1 cellular context compared by ENCODE assay signal in the genomic region with DNA sequence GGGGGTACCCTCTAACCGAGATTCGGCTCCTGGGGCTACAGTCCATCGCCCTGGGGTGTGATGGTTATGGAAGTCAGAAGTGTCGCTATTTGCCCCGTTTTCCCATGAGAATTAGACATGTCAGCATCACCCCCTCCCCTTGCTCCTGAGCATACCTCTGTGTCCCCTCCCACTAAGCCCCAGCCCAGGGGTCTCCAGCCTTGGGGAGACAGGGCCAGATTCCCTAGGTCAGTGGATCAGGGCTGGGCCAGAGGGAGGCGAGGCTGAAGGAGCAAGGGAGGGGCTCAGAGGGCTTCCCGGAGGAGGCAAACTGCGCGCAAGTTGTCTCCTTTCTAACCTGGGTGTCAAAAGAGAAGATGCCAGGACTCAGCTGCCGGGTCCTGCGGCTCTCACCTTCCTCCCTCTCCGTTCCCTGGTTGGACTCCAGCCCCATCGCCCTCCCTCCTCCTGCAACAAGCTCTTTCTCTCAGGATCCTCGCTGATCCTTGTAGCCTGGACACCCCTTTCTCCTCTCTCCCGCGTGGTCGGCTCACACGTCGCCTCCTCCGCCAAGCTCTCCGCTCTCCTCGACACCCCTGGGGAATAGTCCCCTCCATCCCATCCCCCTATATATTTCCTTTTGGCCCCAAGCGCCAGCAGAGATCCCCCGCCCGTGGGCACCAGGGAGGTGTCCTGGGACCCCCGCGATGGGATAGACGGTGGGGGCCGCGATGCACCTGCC.
A peak's percentile ranks its signal among the peaks of the same experiment; 100 is the strongest.
TF ChIP-seq lines count a peak whose summit lies in the region.

No MANE protein-coding gene starts in this region.

TF ChIP-seq in HEK293, 187 proteins besides CTCF, POLR2A, EP300 and RAD21 (continued from another document and continues in another):
- peak; percentile 53; the same call in 1 of the 2 replicates for TF ChIP-seq ZNF629 (tag by site-specific recombination; IDR thresholded peaks at IDR 0.05)
- TF ChIP-seq, protein P1, sequence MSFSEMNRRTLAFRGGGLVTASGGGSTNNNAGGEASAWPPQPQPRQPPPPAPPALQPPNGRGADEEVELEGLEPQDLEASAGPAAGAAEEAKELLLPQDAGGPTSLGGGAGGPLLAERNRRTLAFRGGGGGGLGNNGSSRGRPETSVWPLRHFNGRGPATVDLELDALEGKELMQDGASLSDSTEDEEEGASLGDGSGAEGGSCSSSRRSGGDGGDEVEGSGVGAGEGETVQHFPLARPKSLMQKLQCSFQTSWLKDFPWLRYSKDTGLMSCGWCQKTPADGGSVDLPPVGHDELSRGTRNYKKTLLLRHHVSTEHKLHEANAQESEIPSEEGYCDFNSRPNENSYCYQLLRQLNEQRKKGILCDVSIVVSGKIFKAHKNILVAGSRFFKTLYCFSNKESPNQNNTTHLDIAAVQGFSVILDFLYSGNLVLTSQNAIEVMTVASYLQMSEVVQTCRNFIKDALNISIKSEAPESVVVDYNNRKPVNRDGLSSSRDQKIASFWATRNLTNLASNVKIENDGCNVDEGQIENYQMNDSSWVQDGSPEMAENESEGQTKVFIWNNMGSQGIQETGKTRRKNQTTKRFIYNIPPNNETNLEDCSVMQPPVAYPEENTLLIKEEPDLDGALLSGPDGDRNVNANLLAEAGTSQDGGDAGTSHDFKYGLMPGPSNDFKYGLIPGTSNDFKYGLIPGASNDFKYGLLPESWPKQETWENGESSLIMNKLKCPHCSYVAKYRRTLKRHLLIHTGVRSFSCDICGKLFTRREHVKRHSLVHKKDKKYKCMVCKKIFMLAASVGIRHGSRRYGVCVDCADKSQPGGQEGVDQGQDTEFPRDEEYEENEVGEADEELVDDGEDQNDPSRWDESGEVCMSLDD (tag by site-specific recombination; IDR thresholded peaks at IDR 0.05) = peak; percentile 79; the same call in 1 of the 2 replicates
- TF ChIP-seq, protein P2, sequence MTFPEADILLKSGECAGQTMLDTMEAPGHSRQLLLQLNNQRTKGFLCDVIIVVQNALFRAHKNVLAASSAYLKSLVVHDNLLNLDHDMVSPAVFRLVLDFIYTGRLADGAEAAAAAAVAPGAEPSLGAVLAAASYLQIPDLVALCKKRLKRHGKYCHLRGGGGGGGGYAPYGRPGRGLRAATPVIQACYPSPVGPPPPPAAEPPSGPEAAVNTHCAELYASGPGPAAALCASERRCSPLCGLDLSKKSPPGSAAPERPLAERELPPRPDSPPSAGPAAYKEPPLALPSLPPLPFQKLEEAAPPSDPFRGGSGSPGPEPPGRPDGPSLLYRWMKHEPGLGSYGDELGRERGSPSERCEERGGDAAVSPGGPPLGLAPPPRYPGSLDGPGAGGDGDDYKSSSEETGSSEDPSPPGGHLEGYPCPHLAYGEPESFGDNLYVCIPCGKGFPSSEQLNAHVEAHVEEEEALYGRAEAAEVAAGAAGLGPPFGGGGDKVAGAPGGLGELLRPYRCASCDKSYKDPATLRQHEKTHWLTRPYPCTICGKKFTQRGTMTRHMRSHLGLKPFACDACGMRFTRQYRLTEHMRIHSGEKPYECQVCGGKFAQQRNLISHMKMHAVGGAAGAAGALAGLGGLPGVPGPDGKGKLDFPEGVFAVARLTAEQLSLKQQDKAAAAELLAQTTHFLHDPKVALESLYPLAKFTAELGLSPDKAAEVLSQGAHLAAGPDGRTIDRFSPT (tag by site-specific recombination; IDR thresholded peaks at IDR 0.05) = peak; percentile 36; the same call in 1 of the 2 replicates
- 0 out of 2 replicates have a peak, but pooled peaks have one; percentile 42 for TF ChIP-seq ZSCAN23 (tag by site-specific recombination; IDR thresholded peaks at IDR 0.05)
- TF ChIP-seq ZNF555 (tag by site-specific recombination; conservative IDR thresholded peaks at IDR 0.05) = no peak
- peak; percentile 35; the same call in 1 of the 2 replicates for TF ChIP-seq SP2 (tag by site-specific recombination; IDR thresholded peaks at IDR 0.05)
- TF ChIP-seq ZNF658 (tag by site-specific recombination; IDR thresholded peaks at IDR 0.05) = no peak
- peak; percentile 48; the same call in 1 of the 2 replicates for TF ChIP-seq ZNF600 (tag by site-specific recombination; IDR thresholded peaks at IDR 0.05)
- TF ChIP-seq ZNF366 (tag by site-specific recombination; conservative IDR thresholded peaks at IDR 0.05) = peak; percentile 72
- TF ChIP-seq ZBTB8A (tag by site-specific recombination; IDR thresholded peaks at IDR 0.05) = peak; percentile 42; the same call in 1 of the 2 replicates
- TF ChIP-seq ZFP69B (tag by site-specific recombination; IDR thresholded peaks at IDR 0.05) = peak; percentile 54; the same call in 1 of the 2 replicates
- peak; percentile 46 for TF ChIP-seq SCRT2 (tag by site-specific recombination; IDR thresholded peaks at IDR 0.05)
- TF ChIP-seq ZNF785 (tag by site-specific recombination; IDR thresholded peaks at IDR 0.05) = no peak
- peak; percentile 85 for TF ChIP-seq ZNF394 (tag by site-specific recombination; IDR thresholded peaks at IDR 0.05; ENCODE audit: borderline replicate concordance)
- TF ChIP-seq GLI4 (tag by site-specific recombination; IDR thresholded peaks at IDR 0.05) = 0 out of 2 replicates have a peak, but pooled peaks have one; percentile 25
- TF ChIP-seq ZNF121 (tag by site-specific recombination; IDR thresholded peaks at IDR 0.05) = no peak
- no peak for TF ChIP-seq IKZF3 (tag by site-specific recombination; IDR thresholded peaks at IDR 0.05)
- peak; percentile 80 for TF ChIP-seq ZBTB17 (tag by site-specific recombination; IDR thresholded peaks at IDR 0.05)
- TF ChIP-seq, protein P3, sequence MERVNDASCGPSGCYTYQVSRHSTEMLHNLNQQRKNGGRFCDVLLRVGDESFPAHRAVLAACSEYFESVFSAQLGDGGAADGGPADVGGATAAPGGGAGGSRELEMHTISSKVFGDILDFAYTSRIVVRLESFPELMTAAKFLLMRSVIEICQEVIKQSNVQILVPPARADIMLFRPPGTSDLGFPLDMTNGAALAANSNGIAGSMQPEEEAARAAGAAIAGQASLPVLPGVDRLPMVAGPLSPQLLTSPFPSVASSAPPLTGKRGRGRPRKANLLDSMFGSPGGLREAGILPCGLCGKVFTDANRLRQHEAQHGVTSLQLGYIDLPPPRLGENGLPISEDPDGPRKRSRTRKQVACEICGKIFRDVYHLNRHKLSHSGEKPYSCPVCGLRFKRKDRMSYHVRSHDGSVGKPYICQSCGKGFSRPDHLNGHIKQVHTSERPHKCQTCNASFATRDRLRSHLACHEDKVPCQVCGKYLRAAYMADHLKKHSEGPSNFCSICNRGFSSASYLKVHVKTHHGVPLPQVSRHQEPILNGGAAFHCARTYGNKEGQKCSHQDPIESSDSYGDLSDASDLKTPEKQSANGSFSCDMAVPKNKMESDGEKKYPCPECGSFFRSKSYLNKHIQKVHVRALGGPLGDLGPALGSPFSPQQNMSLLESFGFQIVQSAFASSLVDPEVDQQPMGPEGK (tag by site-specific recombination; IDR thresholded peaks at IDR 0.05) = peak; percentile 92
- TF ChIP-seq, protein P4, sequence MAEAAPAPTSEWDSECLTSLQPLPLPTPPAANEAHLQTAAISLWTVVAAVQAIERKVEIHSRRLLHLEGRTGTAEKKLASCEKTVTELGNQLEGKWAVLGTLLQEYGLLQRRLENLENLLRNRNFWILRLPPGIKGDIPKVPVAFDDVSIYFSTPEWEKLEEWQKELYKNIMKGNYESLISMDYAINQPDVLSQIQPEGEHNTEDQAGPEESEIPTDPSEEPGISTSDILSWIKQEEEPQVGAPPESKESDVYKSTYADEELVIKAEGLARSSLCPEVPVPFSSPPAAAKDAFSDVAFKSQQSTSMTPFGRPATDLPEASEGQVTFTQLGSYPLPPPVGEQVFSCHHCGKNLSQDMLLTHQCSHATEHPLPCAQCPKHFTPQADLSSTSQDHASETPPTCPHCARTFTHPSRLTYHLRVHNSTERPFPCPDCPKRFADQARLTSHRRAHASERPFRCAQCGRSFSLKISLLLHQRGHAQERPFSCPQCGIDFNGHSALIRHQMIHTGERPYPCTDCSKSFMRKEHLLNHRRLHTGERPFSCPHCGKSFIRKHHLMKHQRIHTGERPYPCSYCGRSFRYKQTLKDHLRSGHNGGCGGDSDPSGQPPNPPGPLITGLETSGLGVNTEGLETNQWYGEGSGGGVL (tag by site-specific recombination; IDR thresholded peaks at IDR 0.05) = peak; percentile 29; the same call in 1 of the 2 replicates
- no peak for TF ChIP-seq ZNF48 (tag by site-specific recombination; IDR thresholded peaks at IDR 0.05)
- TF ChIP-seq ZNF341 (tag by site-specific recombination; IDR thresholded peaks at IDR 0.05; ENCODE audit: low read depth) = peak; percentile 49
- TF ChIP-seq, protein P5, sequence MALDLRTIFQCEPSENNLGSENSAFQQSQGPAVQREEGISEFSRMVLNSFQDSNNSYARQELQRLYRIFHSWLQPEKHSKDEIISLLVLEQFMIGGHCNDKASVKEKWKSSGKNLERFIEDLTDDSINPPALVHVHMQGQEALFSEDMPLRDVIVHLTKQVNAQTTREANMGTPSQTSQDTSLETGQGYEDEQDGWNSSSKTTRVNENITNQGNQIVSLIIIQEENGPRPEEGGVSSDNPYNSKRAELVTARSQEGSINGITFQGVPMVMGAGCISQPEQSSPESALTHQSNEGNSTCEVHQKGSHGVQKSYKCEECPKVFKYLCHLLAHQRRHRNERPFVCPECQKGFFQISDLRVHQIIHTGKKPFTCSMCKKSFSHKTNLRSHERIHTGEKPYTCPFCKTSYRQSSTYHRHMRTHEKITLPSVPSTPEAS (tag by site-specific recombination; IDR thresholded peaks at IDR 0.05) = 0 out of 2 replicates have a peak, but pooled peaks have one; percentile 23
- TF ChIP-seq, protein P6, sequence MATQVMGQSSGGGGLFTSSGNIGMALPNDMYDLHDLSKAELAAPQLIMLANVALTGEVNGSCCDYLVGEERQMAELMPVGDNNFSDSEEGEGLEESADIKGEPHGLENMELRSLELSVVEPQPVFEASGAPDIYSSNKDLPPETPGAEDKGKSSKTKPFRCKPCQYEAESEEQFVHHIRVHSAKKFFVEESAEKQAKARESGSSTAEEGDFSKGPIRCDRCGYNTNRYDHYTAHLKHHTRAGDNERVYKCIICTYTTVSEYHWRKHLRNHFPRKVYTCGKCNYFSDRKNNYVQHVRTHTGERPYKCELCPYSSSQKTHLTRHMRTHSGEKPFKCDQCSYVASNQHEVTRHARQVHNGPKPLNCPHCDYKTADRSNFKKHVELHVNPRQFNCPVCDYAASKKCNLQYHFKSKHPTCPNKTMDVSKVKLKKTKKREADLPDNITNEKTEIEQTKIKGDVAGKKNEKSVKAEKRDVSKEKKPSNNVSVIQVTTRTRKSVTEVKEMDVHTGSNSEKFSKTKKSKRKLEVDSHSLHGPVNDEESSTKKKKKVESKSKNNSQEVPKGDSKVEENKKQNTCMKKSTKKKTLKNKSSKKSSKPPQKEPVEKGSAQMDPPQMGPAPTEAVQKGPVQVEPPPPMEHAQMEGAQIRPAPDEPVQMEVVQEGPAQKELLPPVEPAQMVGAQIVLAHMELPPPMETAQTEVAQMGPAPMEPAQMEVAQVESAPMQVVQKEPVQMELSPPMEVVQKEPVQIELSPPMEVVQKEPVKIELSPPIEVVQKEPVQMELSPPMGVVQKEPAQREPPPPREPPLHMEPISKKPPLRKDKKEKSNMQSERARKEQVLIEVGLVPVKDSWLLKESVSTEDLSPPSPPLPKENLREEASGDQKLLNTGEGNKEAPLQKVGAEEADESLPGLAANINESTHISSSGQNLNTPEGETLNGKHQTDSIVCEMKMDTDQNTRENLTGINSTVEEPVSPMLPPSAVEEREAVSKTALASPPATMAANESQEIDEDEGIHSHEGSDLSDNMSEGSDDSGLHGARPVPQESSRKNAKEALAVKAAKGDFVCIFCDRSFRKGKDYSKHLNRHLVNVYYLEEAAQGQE (tag by site-specific recombination; IDR thresholded peaks at IDR 0.05) = no peak
- no peak for TF ChIP-seq OSR2 (tag by site-specific recombination; IDR thresholded peaks at IDR 0.05)
- TF ChIP-seq ZNF792 (tag by site-specific recombination; IDR thresholded peaks at IDR 0.05) = no peak
- TF ChIP-seq ZEB2 (tag by site-specific recombination; IDR thresholded peaks at IDR 0.05) = peak; percentile 55
- no peak for TF ChIP-seq ZNF239 (tag by site-specific recombination; IDR thresholded peaks at IDR 0.05)
- no peak for TF ChIP-seq SCRT1 (tag by site-specific recombination; IDR thresholded peaks at IDR 0.05; ENCODE audit: borderline replicate concordance)
- TF ChIP-seq ZNF624 (tag by site-specific recombination; IDR thresholded peaks at IDR 0.05) = no peak
- TF ChIP-seq ZNF311 (tag by site-specific recombination; IDR thresholded peaks at IDR 0.05; ENCODE audit: borderline replicate concordance) = no peak
- no peak for TF ChIP-seq YY2 (tag by site-specific recombination; IDR thresholded peaks at IDR 0.05)
- peak; percentile 38; the same call in 1 of the 2 replicates for TF ChIP-seq ZBTB48 (tag by site-specific recombination; IDR thresholded peaks at IDR 0.05)
- no peak for TF ChIP-seq ZNF585B (tag by site-specific recombination; IDR thresholded peaks at IDR 0.05)
- TF ChIP-seq ZXDB (tag by site-specific recombination; IDR thresholded peaks at IDR 0.05) = peak; percentile 42; the same call in 1 of the 2 replicates
- no peak for TF ChIP-seq ZSCAN30 (tag by site-specific recombination; IDR thresholded peaks at IDR 0.05)
- 0 out of 2 replicates have a peak, but pooled peaks have one; percentile 28 for TF ChIP-seq ZBTB21 (tag by site-specific recombination; IDR thresholded peaks at IDR 0.05)
- no peak for TF ChIP-seq OVOL3 (tag by site-specific recombination; IDR thresholded peaks at IDR 0.05)
- TF ChIP-seq ZNF350 (tag by site-specific recombination; IDR thresholded peaks at IDR 0.05) = no peak
- TF ChIP-seq, protein P7, sequence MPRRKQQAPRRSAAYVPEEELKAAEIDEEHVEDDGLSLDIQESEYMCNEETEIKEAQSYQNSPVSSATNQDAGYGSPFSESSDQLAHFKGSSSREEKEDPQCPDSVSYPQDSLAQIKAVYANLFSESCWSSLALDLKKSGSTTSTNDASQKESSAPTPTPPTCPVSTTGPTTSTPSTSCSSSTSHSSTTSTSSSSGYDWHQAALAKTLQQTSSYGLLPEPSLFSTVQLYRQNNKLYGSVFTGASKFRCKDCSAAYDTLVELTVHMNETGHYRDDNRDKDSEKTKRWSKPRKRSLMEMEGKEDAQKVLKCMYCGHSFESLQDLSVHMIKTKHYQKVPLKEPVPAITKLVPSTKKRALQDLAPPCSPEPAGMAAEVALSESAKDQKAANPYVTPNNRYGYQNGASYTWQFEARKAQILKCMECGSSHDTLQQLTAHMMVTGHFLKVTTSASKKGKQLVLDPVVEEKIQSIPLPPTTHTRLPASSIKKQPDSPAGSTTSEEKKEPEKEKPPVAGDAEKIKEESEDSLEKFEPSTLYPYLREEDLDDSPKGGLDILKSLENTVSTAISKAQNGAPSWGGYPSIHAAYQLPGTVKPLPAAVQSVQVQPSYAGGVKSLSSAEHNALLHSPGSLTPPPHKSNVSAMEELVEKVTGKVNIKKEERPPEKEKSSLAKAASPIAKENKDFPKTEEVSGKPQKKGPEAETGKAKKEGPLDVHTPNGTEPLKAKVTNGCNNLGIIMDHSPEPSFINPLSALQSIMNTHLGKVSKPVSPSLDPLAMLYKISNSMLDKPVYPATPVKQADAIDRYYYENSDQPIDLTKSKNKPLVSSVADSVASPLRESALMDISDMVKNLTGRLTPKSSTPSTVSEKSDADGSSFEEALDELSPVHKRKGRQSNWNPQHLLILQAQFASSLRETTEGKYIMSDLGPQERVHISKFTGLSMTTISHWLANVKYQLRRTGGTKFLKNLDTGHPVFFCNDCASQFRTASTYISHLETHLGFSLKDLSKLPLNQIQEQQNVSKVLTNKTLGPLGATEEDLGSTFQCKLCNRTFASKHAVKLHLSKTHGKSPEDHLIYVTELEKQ (tag by site-specific recombination; IDR thresholded peaks at IDR 0.05; ENCODE audit: borderline replicate concordance) = no peak
- TF ChIP-seq ZFP37 (tag by site-specific recombination; IDR thresholded peaks at IDR 0.05) = no peak
- TF ChIP-seq ZNF24 (tag by site-specific recombination; IDR thresholded peaks at IDR 0.05) = no peak; the same call in 1 of the 2 replicates
- no peak for TF ChIP-seq ZNF214 (tag by site-specific recombination; IDR thresholded peaks at IDR 0.05; ENCODE audit: borderline replicate concordance)
- TF ChIP-seq KLF9 (tag by site-specific recombination; IDR thresholded peaks at IDR 0.05; ENCODE audit: low read depth) = no peak; the same call in 1 of the 2 replicates
- TF ChIP-seq KLF8 (tag by site-specific recombination; IDR thresholded peaks at IDR 0.05) = peak; percentile 72
